8 cellular contexts compared by ENCODE assay signal in genomic region chr20:47857142-47857993, GRCh38.
DNase-seq lines count a peak whose midpoint lies in the region; ATAC-seq and TF ChIP-seq lines count a peak whose summit lies in the region.

No MANE protein-coding gene starts in this region.

- TF ChIP-seq CTCF in GM10266 (IDR thresholded peaks at IDR 0.05; ENCODE audit: control insufficient read depth, insufficient read depth, low read depth, missing control alignments) = no peak
- no peak for TF ChIP-seq CTCF in OCI-LY7 (conservative IDR thresholded peaks at IDR 0.05; ENCODE audit: low read length)
- no peak for TF ChIP-seq CTCF in HFFc6 (IDR thresholded peaks at IDR 0.05)

- no peaks in the 10 kb centered on the region for H3K36me3 Mint-ChIP-seq in HFFc6 (ENCODE audit: low read depth)

- H3K9me2 ChIP-seq in OCI-LY7 (ENCODE audit: insufficient read depth, low read length) = no peaks in the 10 kb centered on the region

- POLR2A ChIA-PET in OCI-LY7 (lab: Charles Lee) = no interaction called here

- H3K79me2 ChIP-seq in OCI-LY7 (ENCODE audit: insufficient read depth, low read depth, low read length) = no peaks in the 10 kb centered on the region

- H3K27me3 Mint-ChIP-seq in HFFc6 (ENCODE audit: insufficient read depth) = peaks cover 15% of the 10 kb centered on the region

- H3K4me1 Mint-ChIP-seq in HFFc6 (ENCODE audit: low read depth) = no peaks in the 10 kb centered on the region

- CTCF ChIA-PET in OCI-LY7 (lab: Charles Lee; ENCODE audit: unreplicated experiment) = no interaction called here

- no peak overlapping the region for H3K4me3 ChIP-seq in OCI-LY7 (ENCODE audit: low read depth, low read length, poor library complexity, severe bottlenecking)

- H4K20me1 ChIP-seq in OCI-LY7 (ENCODE audit: insufficient read depth, low read length) = no peaks in the 10 kb centered on the region

- H3K9me3 Mint-ChIP-seq in HFFc6 = peaks cover 6% of the 10 kb centered on the region; the same call in 1 of the 2 replicates

- H3K4me1 ChIP-seq in OCI-LY7 (ENCODE audit: insufficient read depth, low read length, poor library complexity, severe bottlenecking) = peaks cover 17% of the 10 kb centered on the region

- DNase-seq in GM10266 (ENCODE audit: extremely low spot score) = peak; percentile 49
- peak; percentile 18 for DNase-seq in OCI-LY7 (ENCODE audit: low spot score)
- DNase-seq in Right ventricle myocardium superior = no peak
- DNase-seq in retina = peak; percentile 63
- no peak for DNase-seq in NCI-H1048 (lab: John Stamatoyannopoulos, UW)
- no peak for DNase-seq in activated effector memory CD4-positive, alpha-beta T cell treated with Interleukin-2 at 50 U/mL for 16 hours
- DNase-seq in HFFc6 = no peak
- no peak for DNase-seq in NOMO-1 (lab: John Stamatoyannopoulos, UW; ENCODE audit: unreplicated experiment in 2 of 2)

- H3K4me2 ChIP-seq in OCI-LY7 (ENCODE audit: low read length) = no peak overlapping the region

- no TSS peak for BruUV-seq in OCI-LY7 (replicated peaks; lab: Mats Ljungman, UMichigan)

- H3K27ac ChIP-seq in OCI-LY7 (ENCODE audit: low read depth, low read length, poor library complexity, severe bottlenecking) = no peak overlapping the region

- no peaks in the 10 kb centered on the region for H3K9me3 ChIP-seq in OCI-LY7 (ENCODE audit: low read length)

- intact Hi-C loops in OCI-LY7 (cut with micrococcal nuclease; ENCODE audit: unreplicated experiment) = loop anchor here (2.0 kb wide), 1 partner anchor 763 kb away; no protein-coding TSS in a partner anchor
- intact Hi-C loops in Right ventricle myocardium superior (cut with DNase I) = no loop called here

- ATAC-seq in Right ventricle myocardium superior (ENCODE audit: poor library complexity) = peak; percentile 46

- H3K27ac Mint-ChIP-seq in HFFc6 = no peak overlapping the region

- no peaks in the 10 kb centered on the region for H3K36me3 ChIP-seq in OCI-LY7 (ENCODE audit: insufficient read depth, low read length)

- H3K4me3 Mint-ChIP-seq in HFFc6 = no peak overlapping the region

- no peak overlapping the region for H2AFZ ChIP-seq in OCI-LY7 (ENCODE audit: low read length)

Comparison
In these comparisons a context has a peak if more than half of its experiments do, and no peak if none do; other contexts are left out.
1. DNase-seq: peak in GM10266 (single experiment), OCI-LY7 (single experiment) and retina (single experiment); none in Right ventricle myocardium superior (single experiment), NCI-H1048 (single experiment), activated effector memory CD4-positive, alpha-beta T cell treated with Interleukin-2 at 50 U/mL for 16 hours (single experiment), HFFc6 (single experiment) and NOMO-1 (0 of 2).